10 cellular contexts compared by ENCODE assay signal in genomic region chr10:102773986-102774385, GRCh38. TPM values are rescaled to one million over a fixed set of nuclear protein-coding genes. Genes with fewer than 3 reads are reported as not detected.
A peak's percentile ranks its signal among the peaks of the same experiment; 100 is the strongest.
DNase-seq lines count a peak whose midpoint lies in the region; ATAC-seq lines count a peak whose summit lies in the region.
"Had no signal": no experiment of that assay in that cellular context is flagged by ENCODE, and none has a peak within 500 bp of the region (broad histone marks: within the 10 kb centered on the region; RNA-seq: fewer than 3 reads in every experiment).

No MANE protein-coding gene starts in this region.

- intact Hi-C loops in dendritic cell treated with granulocyte-macrophage colony-stimulating factor and Interleukin-4, amounts not matched to agents 40 ng/mL and 50 ng/mL, for 4 days (cut with micrococcal nuclease): loop anchor here (2.0 to 5.0 kb wide), 2 partner anchors 23 to 43 kb away; no protein-coding TSS in a partner anchor

- no peak overlapping the region for H3K4me3 Mint-ChIP-seq in dendritic cell treated with granulocyte-macrophage colony-stimulating factor and Interleukin-4, amounts not matched to agents 40 ng/mL and 50 ng/mL, for 4 days
- H3K4me3 Mint-ChIP-seq in natural killer cell treated with Interleukin-12 subunit alpha and Interleukin-12 subunit beta and Interleukin-15 and Interleukin-18, amount 100 ng/mL, for 72 hours: no peak overlapping the region

- no peak overlapping the region for H2AFZ ChIP-seq in ACC112 (ENCODE audit: low read length, unreplicated experiment)

- H3K36me3 ChIP-seq in ACC112 (ENCODE audit: insufficient read depth, low read length): no peaks in the 10 kb centered on the region

- peaks cover 41% of the 10 kb centered on the region for H3K36me3 Mint-ChIP-seq in dendritic cell treated with granulocyte-macrophage colony-stimulating factor and Interleukin-4, amounts not matched to agents 40 ng/mL and 50 ng/mL, for 4 days (ENCODE audit: low read depth)
- H3K36me3 Mint-ChIP-seq in natural killer cell treated with Interleukin-12 subunit alpha and Interleukin-12 subunit beta and Interleukin-15 and Interleukin-18, amount 100 ng/mL, for 72 hours: no peaks in the 10 kb centered on the region

- H3K9me3 Mint-ChIP-seq in dendritic cell treated with granulocyte-macrophage colony-stimulating factor and Interleukin-4, amounts not matched to agents 40 ng/mL and 50 ng/mL, for 4 days: no peaks in the 10 kb centered on the region
- no peaks in the 10 kb centered on the region for H3K9me3 Mint-ChIP-seq in natural killer cell treated with Interleukin-12 subunit alpha and Interleukin-12 subunit beta and Interleukin-15 and Interleukin-18, amount 100 ng/mL, for 72 hours

- H3K27me3 Mint-ChIP-seq in dendritic cell treated with granulocyte-macrophage colony-stimulating factor and Interleukin-4, amounts not matched to agents 40 ng/mL and 50 ng/mL, for 4 days: no peaks in the 10 kb centered on the region
- H3K27me3 Mint-ChIP-seq in natural killer cell treated with Interleukin-12 subunit alpha and Interleukin-12 subunit beta and Interleukin-15 and Interleukin-18, amount 100 ng/mL, for 72 hours: no peaks in the 10 kb centered on the region

- peaks cover 61% of the 10 kb centered on the region for H3K4me1 ChIP-seq in ACC112 (ENCODE audit: control insufficient read depth, insufficient read depth, low read length, unreplicated experiment)

- no peak overlapping the region for H3K4me3 ChIP-seq in ACC112 (ENCODE audit: low read depth, low read length)
- H3K4me3 ChIP-seq in Jurkat, Clone E6-1 (ENCODE audit: low read length): no peak overlapping the region

- no peaks in the 10 kb centered on the region for H3K27me3 ChIP-seq in ACC112 (ENCODE audit: insufficient read depth, low read length)

- peak; percentile 56 for DNase-seq in Jurkat, Clone E6-1 (ENCODE audit: low read depth, low spot score)
- no peak for DNase-seq in natural killer cell treated with Interleukin-12 subunit alpha and Interleukin-12 subunit beta and Interleukin-15 and Interleukin-18, amount 100 ng/mL, for 72 hours (ENCODE audit: low spot score)
- no peak for DNase-seq in NCI-H69 (lab: John Stamatoyannopoulos, UW)
- DNase-seq in SIG-M5 (lab: John Stamatoyannopoulos, UW): no peak
- DNase-seq: NCI-H1048 had no signal

- H3K27ac Mint-ChIP-seq in dendritic cell treated with granulocyte-macrophage colony-stimulating factor and Interleukin-4, amounts not matched to agents 40 ng/mL and 50 ng/mL, for 4 days: peak overlapping the region; percentile 87
- H3K27ac Mint-ChIP-seq in natural killer cell treated with Interleukin-12 subunit alpha and Interleukin-12 subunit beta and Interleukin-15 and Interleukin-18, amount 100 ng/mL, for 72 hours: peak overlapping the region; percentile 3 to 11

- no peak for ATAC-seq in natural killer cell treated with Interleukin-12 subunit alpha and Interleukin-12 subunit beta and Interleukin-15 and Interleukin-18, amount 100 ng/mL, for 72 hours
- no peak for ATAC-seq in HG03039 (IDR thresholded peaks at IDR 0.05; ENCODE audit: unreplicated experiment)
- no peak for ATAC-seq in GM21723 (IDR thresholded peaks at IDR 0.05; ENCODE audit: unreplicated experiment)
- ATAC-seq: HCT116 had no signal

- H3K4me1 Mint-ChIP-seq in dendritic cell treated with granulocyte-macrophage colony-stimulating factor and Interleukin-4, amounts not matched to agents 40 ng/mL and 50 ng/mL, for 4 days (ENCODE audit: low read depth): peaks cover 64% of the 10 kb centered on the region
- H3K4me1 Mint-ChIP-seq in natural killer cell treated with Interleukin-12 subunit alpha and Interleukin-12 subunit beta and Interleukin-15 and Interleukin-18, amount 100 ng/mL, for 72 hours (ENCODE audit: low read depth in 2 of 2): peaks cover 49 to 58% of the 10 kb centered on the region in 2 donors

- H3K79me2 ChIP-seq in ACC112 (ENCODE audit: control insufficient read depth, insufficient read depth, low read length, unreplicated experiment): peaks cover 36% of the 10 kb centered on the region

- peak overlapping the region; percentile 86; the same call in 1 of the 2 replicates for H3K27ac ChIP-seq in ACC112 (ENCODE audit: low read depth, low read length)

RNA-seq across cellular contexts. Expression of gene WBP1L, which starts 30.2 kb away (rescaled TPM):
- polyA plus RNA-seq in Jurkat, Clone E6-1 (2012; ENCODE audit: insufficient read depth, insufficient read length): 11.6 TPM
- 10 to 100 TPM; 21.0 to 33.1 TPM for total RNA-seq in natural killer cell treated with Interleukin-12 subunit alpha and Interleukin-12 subunit beta and Interleukin-15 and Interleukin-18, amount 100 ng/mL, for 72 hours

RNA-seq across cellular contexts. Expression of gene SFXN2, which starts 59.5 kb away (rescaled TPM):
- 17.7 TPM for polyA plus RNA-seq in Jurkat, Clone E6-1 (2012; ENCODE audit: insufficient read depth, insufficient read length)
- 10 to 100 TPM; 13.2 to 39.6 TPM for total RNA-seq in natural killer cell treated with Interleukin-12 subunit alpha and Interleukin-12 subunit beta and Interleukin-15 and Interleukin-18, amount 100 ng/mL, for 72 hours

RNA-seq across cellular contexts. Expression of gene ARL3, which starts 59.8 kb away (rescaled TPM):
- polyA plus RNA-seq in Jurkat, Clone E6-1 (2012; ENCODE audit: insufficient read depth, insufficient read length): 12.0 TPM
- total RNA-seq in natural killer cell treated with Interleukin-12 subunit alpha and Interleukin-12 subunit beta and Interleukin-15 and Interleukin-18, amount 100 ng/mL, for 72 hours: 1 to 10 TPM; 3.0 to 4.5 TPM
